9 cellular contexts compared by ENCODE assay signal in the genomic region with DNA sequence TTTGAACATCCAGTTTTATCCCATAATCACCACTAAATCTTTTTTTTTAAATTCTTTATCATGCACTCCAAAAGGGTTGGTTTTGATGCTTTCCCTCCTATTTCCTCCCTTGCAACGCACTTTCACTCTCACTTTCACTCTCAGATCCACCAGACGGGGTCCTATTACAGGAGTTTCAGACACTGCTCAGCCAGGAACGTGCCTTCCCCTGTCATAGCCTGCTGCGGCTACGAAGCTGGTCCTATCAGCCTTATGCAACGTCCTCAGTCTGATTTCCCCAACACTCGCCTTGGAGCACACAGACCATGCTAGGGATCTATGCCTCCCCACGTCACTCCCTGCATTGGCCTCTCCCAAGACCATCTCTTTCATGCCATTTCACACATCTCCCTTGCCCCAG. TPM values are rescaled to one million over a fixed set of nuclear protein-coding genes. Genes with fewer than 3 reads are reported as not detected.
A peak's percentile ranks its signal among the peaks of the same experiment; 100 is the strongest.
DNase-seq lines count a peak whose midpoint lies in the region; ATAC-seq and TF ChIP-seq lines count a peak whose summit lies in the region.
"Had no signal": no experiment of that assay in that cellular context is flagged by ENCODE, and none has a peak within 500 bp of the region (broad histone marks: within the 10 kb centered on the region; RNA-seq: fewer than 3 reads in every experiment).

No MANE protein-coding gene starts in this region.

- H3K27ac Mint-ChIP-seq in activated T-cell treated with anti-CD3 and anti-CD28 coated beads, Interleukin-2, amount 50 U/mL, for 72 hours = peak overlapping the region; percentile 63
- peak overlapping the region; percentile 70 for H3K27ac Mint-ChIP-seq in stimulated activated naive CD8-positive, alpha-beta T cell treated with anti-CD3 and anti-CD28 coated beads, Interleukin-15, Interleukin-2, amounts not matched to agents 100 ng/mL and 50 ng/mL, for 24 hours

- peaks cover 7 to 9% of the 10 kb centered on the region in 2 donors for H3K9me3 Mint-ChIP-seq in activated T-cell treated with anti-CD3 and anti-CD28 coated beads, Interleukin-2, amount 50 U/mL, for 72 hours
- peaks cover 28% of the 10 kb centered on the region for H3K9me3 Mint-ChIP-seq in stimulated activated naive CD8-positive, alpha-beta T cell treated with anti-CD3 and anti-CD28 coated beads, Interleukin-15, Interleukin-2, amounts not matched to agents 100 ng/mL and 50 ng/mL, for 24 hours

- peak overlapping the region; percentile 78 for H2AFZ ChIP-seq in DND-41 (ENCODE audit: low read depth, low read length)

- WGBS in iPS DF 6.9 (ENCODE audit: insufficient coverage, insufficient read length) = no CpG with 5 or more reads among the region's 8 CpGs

- peak; percentile 21 for DNase-seq in DND-41
- DNase-seq in HL-60 (ENCODE audit: low read depth in 1 of 2, low spot score in 1 of 2) = no peak
- DNase-seq in activated T-cell treated with anti-CD3 and anti-CD28 coated beads, Interleukin-2, amount 50 U/mL, for 72 hours = peak; percentile 22 to 29
- DNase-seq in iPS DF 6.9 (ENCODE audit: low read depth, low spot score) = peak; percentile 16
- DNase-seq in NCI-H526 treated with DMSO at 0.1 percent for 48 hours (lab: John Stamatoyannopoulos, UW) = no peak
- DNase-seq in SKM-1 treated with dmso at 0.1 percent for 144 hours (lab: John Stamatoyannopoulos, UW; ENCODE audit: unreplicated experiment) = no peak

- H3K36me3 ChIP-seq in DND-41 (ENCODE audit: insufficient read depth, low read length) (no peaks in the 10 kb centered on the region), iPS DF 6.9 (ENCODE audit: control insufficient read depth, insufficient read depth, low read length) (no peaks in the 10 kb centered on the region)

- H3K4me3 ChIP-seq in DND-41 (ENCODE audit: low read depth in 1 of 2, low read length in 2 of 2) (peak overlapping the region in 1 of 2 experiments; percentile 53; a peak in 2 of 4 replicates), HL-60 (replicated peaks; ENCODE audit: insufficient read depth, low read length) (peak overlapping the region; percentile 27), iPS DF 6.9 (ENCODE audit: low read length) (no peak overlapping the region)

- peak overlapping the region; percentile 36 for H3K9ac ChIP-seq in DND-41 (ENCODE audit: low read depth, low read length)

- peak overlapping the region; percentile 65 for H3K4me2 ChIP-seq in DND-41 (ENCODE audit: insufficient read depth, low read length)

- no peaks in the 10 kb centered on the region for H3K27me3 Mint-ChIP-seq in activated T-cell treated with anti-CD3 and anti-CD28 coated beads, Interleukin-2, amount 50 U/mL, for 72 hours (ENCODE audit: low read depth)
- H3K27me3 Mint-ChIP-seq in stimulated activated naive CD8-positive, alpha-beta T cell treated with anti-CD3 and anti-CD28 coated beads, Interleukin-15, Interleukin-2, amounts not matched to agents 100 ng/mL and 50 ng/mL, for 24 hours = peaks cover 5% of the 10 kb centered on the region

- no peak for TF ChIP-seq CTCF in DND-41 (IDR thresholded peaks at IDR 0.05; ENCODE audit: borderline replicate concordance, extremely low read depth, low read length, poor library complexity, severe bottlenecking)
- TF ChIP-seq CTCF in HL-60 (IDR thresholded peaks at IDR 0.05; ENCODE audit: insufficient read depth, low read length) = no peak

- H3K27ac ChIP-seq in DND-41 (ENCODE audit: low read length) = peak overlapping the region; percentile 40
- no peak overlapping the region for H3K27ac ChIP-seq in HL-60 (replicated peaks)
- H3K27ac ChIP-seq in iPS DF 6.9 (ENCODE audit: low read length) = no peak overlapping the region

- H3K79me2 ChIP-seq in DND-41 (ENCODE audit: insufficient read depth, low read length) = no peaks in the 10 kb centered on the region

- H3K27me3 ChIP-seq in DND-41 (ENCODE audit: insufficient read depth, low read length, poor library complexity) = no peaks in the 10 kb centered on the region
- H3K27me3 ChIP-seq in HL-60 (ENCODE audit: insufficient read depth, poor library complexity, severe bottlenecking) = no peaks in the 10 kb centered on the region
- H3K27me3 ChIP-seq in iPS DF 6.9 (ENCODE audit: control insufficient read depth, insufficient read depth, low read length) = no peaks in the 10 kb centered on the region

- peaks cover 3% of the 10 kb centered on the region for H3K9me3 ChIP-seq in DND-41 (ENCODE audit: insufficient read depth, low read length, severe bottlenecking)
- peaks cover 2% of the 10 kb centered on the region for H3K9me3 ChIP-seq in iPS DF 6.9 (ENCODE audit: control insufficient read depth, insufficient read depth, low read length)

- ATAC-seq in DND-41 (ENCODE audit: insufficient read depth, low read depth) = peak; percentile 64
- ATAC-seq in GM21381 (IDR thresholded peaks at IDR 0.05; ENCODE audit: unreplicated experiment) = peak; percentile 88
- ATAC-seq in activated T-cell treated with anti-CD3 and anti-CD28 coated beads, Interleukin-2, amount 50 U/mL, for 72 hours (replicated peaks in 1 of 2) = peak; percentile 66 to 85

- H3K4me1 ChIP-seq in DND-41 (ENCODE audit: insufficient read depth, low read length) = peaks cover 19% of the 10 kb centered on the region
- H3K4me1 ChIP-seq in iPS DF 6.9 (ENCODE audit: control insufficient read depth, insufficient read depth, low read length) = peaks cover 3% of the 10 kb centered on the region; the same call in 1 of the 2 replicates

- no peaks in the 10 kb centered on the region for H4K20me1 ChIP-seq in DND-41 (ENCODE audit: insufficient read depth, low read length)

- H3K4me1 Mint-ChIP-seq in activated T-cell treated with anti-CD3 and anti-CD28 coated beads, Interleukin-2, amount 50 U/mL, for 72 hours (ENCODE audit: low read depth) = peaks cover 19% of the 10 kb centered on the region
- H3K4me1 Mint-ChIP-seq in stimulated activated naive CD8-positive, alpha-beta T cell treated with anti-CD3 and anti-CD28 coated beads, Interleukin-15, Interleukin-2, amounts not matched to agents 100 ng/mL and 50 ng/mL, for 24 hours (ENCODE audit: low read depth) = peaks cover 21% of the 10 kb centered on the region

- H3K36me3 Mint-ChIP-seq in activated T-cell treated with anti-CD3 and anti-CD28 coated beads, Interleukin-2, amount 50 U/mL, for 72 hours (ENCODE audit: insufficient read depth in 2 of 2) = peaks cover 12 to 19% of the 10 kb centered on the region in 2 donors
- peaks cover 3% of the 10 kb centered on the region for H3K36me3 Mint-ChIP-seq in stimulated activated naive CD8-positive, alpha-beta T cell treated with anti-CD3 and anti-CD28 coated beads, Interleukin-15, Interleukin-2, amounts not matched to agents 100 ng/mL and 50 ng/mL, for 24 hours (ENCODE audit: low read depth)

- peak overlapping the region; percentile 93 to 99 for H3K4me3 Mint-ChIP-seq in activated T-cell treated with anti-CD3 and anti-CD28 coated beads, Interleukin-2, amount 50 U/mL, for 72 hours
- peak overlapping the region; percentile 85 for H3K4me3 Mint-ChIP-seq in stimulated activated naive CD8-positive, alpha-beta T cell treated with anti-CD3 and anti-CD28 coated beads, Interleukin-15, Interleukin-2, amounts not matched to agents 100 ng/mL and 50 ng/mL, for 24 hours

RNA-seq across cellular contexts. Expression of a gene that starts 23.4 kb away (rescaled TPM):
- total RNA-seq in activated T-cell treated with anti-CD3 and anti-CD28 coated beads, Interleukin-2, amount 50 U/mL, for 72 hours = not detected
- total RNA-seq: NCI-H460 had no signal

Comparison
In these comparisons a context has a peak if more than half of its experiments do, and no peak if none do; other contexts are left out.
1. DNase-seq: peak in DND-41 (single experiment), activated T-cell treated with anti-CD3 and anti-CD28 coated beads, Interleukin-2, amount 50 U/mL, for 72 hours (2 of 2) and iPS DF 6.9 (single experiment); none in HL-60 (0 of 2), NCI-H526 treated with DMSO at 0.1 percent for 48 hours (single experiment) and SKM-1 treated with dmso at 0.1 percent for 144 hours (single experiment).
2. Peak in every context shown above with its lines, with median percentiles within 50 percentile points of each other: ATAC-seq.